13 cellular contexts compared by ENCODE assay signal in the genomic region with DNA sequence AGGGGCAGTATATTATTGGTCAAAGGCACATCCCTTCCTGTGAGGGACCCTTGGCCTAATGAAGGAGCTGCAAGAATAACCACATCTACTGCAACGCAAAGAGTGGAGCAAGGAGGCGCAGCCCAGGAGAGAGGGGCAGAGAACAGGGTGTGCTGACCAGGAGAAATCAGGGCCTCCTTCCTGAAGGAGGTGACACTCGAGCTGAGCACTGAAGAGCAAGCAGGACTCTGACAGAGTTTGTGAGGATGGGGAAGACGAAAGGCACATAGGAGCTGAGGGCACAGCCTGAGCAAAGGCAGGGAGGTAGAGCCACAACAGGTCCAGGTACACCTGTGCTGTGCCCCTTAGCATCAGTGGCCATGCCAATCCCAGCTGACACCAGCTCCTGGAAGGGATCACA.
DNase-seq lines count a peak whose midpoint lies in the region; ATAC-seq and TF ChIP-seq lines count a peak whose summit lies in the region.
"Had no signal": no experiment of that assay in that cellular context is flagged by ENCODE, and none has a peak within 500 bp of the region (broad histone marks: within the 10 kb centered on the region; RNA-seq: fewer than 3 reads in every experiment).

No MANE protein-coding gene starts in this region.

- no peak overlapping the region for H4K91ac ChIP-seq in H9 (ENCODE audit: insufficient read length, low read depth, low read length)

- no peak for ATAC-seq in T-helper 17 cell
- ATAC-seq: HCT116 had no signal

- no peak overlapping the region for H2BK15ac ChIP-seq in H9 (ENCODE audit: low read depth, low read length)

- H3K36me3 Mint-ChIP-seq in H9 (ENCODE audit: insufficient read depth in 1 of 3, low read depth in 3 of 3) (no peaks in the 10 kb centered on the region), T-helper 17 cell (ENCODE audit: low read depth) (no peaks in the 10 kb centered on the region), glutamatergic neuron (ENCODE audit: unreplicated experiment) (no peaks in the 10 kb centered on the region)
- H3K36me3 Mint-ChIP-seq: CD8-positive, alpha-beta memory T cell had no signal

- H3K9me3 Mint-ChIP-seq in H9 (no peaks in the 10 kb centered on the region), glutamatergic neuron (ENCODE audit: unreplicated experiment) (peaks cover 8% of the 10 kb centered on the region)
- H3K9me3 Mint-ChIP-seq: CD8-positive, alpha-beta memory T cell; IgD-negative memory B cell had no signal

- H3K4me3 ChIP-seq in rectal smooth muscle tissue (ENCODE audit: low read length): no peak overlapping the region

- H3K9me3 ChIP-seq in H9 (ENCODE audit: control insufficient read depth, low read depth, low read length): no peaks in the 10 kb centered on the region
- H3K9me3 ChIP-seq in T-helper 17 cell (ENCODE audit: control insufficient read depth, low read length, poor library complexity, severe bottlenecking): no peaks in the 10 kb centered on the region
- H3K9me3 ChIP-seq: BE2C, Caco-2 had no signal

- H3K4me3 Mint-ChIP-seq in H9 (no peak overlapping the region), T-helper 17 cell (no peak overlapping the region), glutamatergic neuron (ENCODE audit: unreplicated experiment) (peak overlapping the region; percentile 32)
- H3K4me3 Mint-ChIP-seq: CD8-positive, alpha-beta memory T cell had no signal

- H3K14ac ChIP-seq in H9 (ENCODE audit: insufficient read depth, low read length): peak overlapping the region; percentile 11

- peaks cover 2% of the 10 kb centered on the region for H4K20me1 ChIP-seq in H9 (ENCODE audit: control insufficient read depth, insufficient read depth, insufficient read length)

- no peak overlapping the region for H4K5ac ChIP-seq in H9 (ENCODE audit: insufficient read length, low read depth, low read length)

- peak overlapping the region in 2 of 3 experiments; percentile 21 to 22; a peak in 3 of 7 replicates for H3K27ac Mint-ChIP-seq in H9
- H3K27ac Mint-ChIP-seq in T-helper 17 cell: peak overlapping the region; percentile 16
- no peak overlapping the region for H3K27ac Mint-ChIP-seq in glutamatergic neuron (ENCODE audit: unreplicated experiment)
- H3K27ac Mint-ChIP-seq: IgD-negative memory B cell had no signal

- WGBS in H9 (ENCODE audit: extremely low coverage, insufficient read length, low lambda C conversion rate): no CpG with 5 or more reads among the region's 4 CpGs

- no peak overlapping the region for H2AFZ ChIP-seq in H9 (ENCODE audit: low read length)

- H2BK12ac ChIP-seq in H9 (ENCODE audit: insufficient read length, low read depth, low read length): no peak overlapping the region

- no peaks in the 10 kb centered on the region for H3K23me2 ChIP-seq in H9 (ENCODE audit: insufficient read length, low read depth, low read length, poor library complexity, severe bottlenecking)

- H3K4me2 ChIP-seq in H9 (ENCODE audit: insufficient read depth, insufficient read length, low read length): no peak overlapping the region

- H3K79me2 ChIP-seq in H9 (ENCODE audit: insufficient read depth, low read length): no peaks in the 10 kb centered on the region

- no peak overlapping the region for H2BK20ac ChIP-seq in H9 (ENCODE audit: low read depth, low read length, poor library complexity, severe bottlenecking)

- no peaks in the 10 kb centered on the region for H3K79me1 ChIP-seq in H9 (ENCODE audit: insufficient read depth, low read depth, low read length, poor library complexity, severe bottlenecking)

- H3K27ac ChIP-seq in H9 (ENCODE audit: insufficient read length, low read depth, low read length): no peak overlapping the region
- H3K27ac ChIP-seq in rectal smooth muscle tissue (ENCODE audit: low read depth, low read length): peak overlapping the region; percentile 5
- H3K27ac ChIP-seq: C4-2B had no signal

- no peak overlapping the region for H4K8ac ChIP-seq in H9 (replicated peaks; ENCODE audit: insufficient read length, low read depth, low read length)

- TF ChIP-seq CTCF in H9 (conservative IDR thresholded peaks at IDR 0.05) (no peak), glutamatergic neuron (IDR thresholded peaks at IDR 0.05; ENCODE audit: partially characterized antibody, unreplicated experiment) (no peak)

- no peak overlapping the region for H3K4ac ChIP-seq in H9 (ENCODE audit: low read depth, low read length)

- no peaks in the 10 kb centered on the region for H3K36me3 ChIP-seq in rectal smooth muscle tissue (ENCODE audit: control insufficient read depth, insufficient read depth, low read length)
- H3K36me3 ChIP-seq: BE2C had no signal

- H3K4me1 ChIP-seq in H9 (ENCODE audit: insufficient read depth, low read length) (no peaks in the 10 kb centered on the region; the same call in 1 of the 2 replicates), rectal smooth muscle tissue (ENCODE audit: control insufficient read depth, insufficient read depth, low read length) (peaks cover 35% of the 10 kb centered on the region)

- H3K27me3 ChIP-seq in H9 (ENCODE audit: insufficient read depth, low read length) (no peaks in the 10 kb centered on the region), rectal smooth muscle tissue (ENCODE audit: control insufficient read depth, insufficient read depth, low read length) (no peaks in the 10 kb centered on the region)
- H3K27me3 ChIP-seq: BE2C had no signal

- DNase-seq in H9: no peak
- DNase-seq in T-helper 17 cell: no peak
- no peak for DNase-seq in glutamatergic neuron
- no peak for DNase-seq in NCI-H1092 treated with DMSO at 0.1 percent for 48 hours (lab: John Stamatoyannopoulos, UW)
- no peak for DNase-seq in inferior parietal cortex (ENCODE audit: extremely low spot score)
- DNase-seq in islet precursor cell: no peak
- DNase-seq: BE2C; Caco-2; CD8-positive, alpha-beta memory T cell had no signal

- H3K9ac ChIP-seq in H9 (ENCODE audit: extremely low read depth, insufficient read length, low read length) (no peak overlapping the region), rectal smooth muscle tissue (ENCODE audit: low read length) (no peak overlapping the region)

- no peak overlapping the region for H3T11ph ChIP-seq in H9 (ENCODE audit: low read length)

- H2AK5ac ChIP-seq in H9 (ENCODE audit: insufficient read length, low read length): no peak overlapping the region

- no peaks in the 10 kb centered on the region; the same call in 1 of the 2 replicates for H3K27me3 Mint-ChIP-seq in H9 (ENCODE audit: low read depth)
- H3K27me3 Mint-ChIP-seq in T-helper 17 cell: no peaks in the 10 kb centered on the region
- peaks cover 18% of the 10 kb centered on the region for H3K27me3 Mint-ChIP-seq in glutamatergic neuron (ENCODE audit: unreplicated experiment)
- H3K27me3 Mint-ChIP-seq: CD8-positive, alpha-beta memory T cell had no signal

- H3K4me1 Mint-ChIP-seq in H9: peaks cover 52 to 70% of the 10 kb centered on the region in 2 experiments
- peaks cover 25% of the 10 kb centered on the region for H3K4me1 Mint-ChIP-seq in T-helper 17 cell
- H3K4me1 Mint-ChIP-seq in glutamatergic neuron (ENCODE audit: low read depth, unreplicated experiment): peaks cover 42% of the 10 kb centered on the region

- no peak overlapping the region for H3K18ac ChIP-seq in H9 (ENCODE audit: insufficient read length, low read depth, low read length)

- no peak overlapping the region for H3K23ac ChIP-seq in H9 (ENCODE audit: insufficient read length, low read depth, low read length)

- H2BK120ac ChIP-seq in H9 (ENCODE audit: low read depth, low read length, poor library complexity, severe bottlenecking): no peak overlapping the region

- no peak overlapping the region for H3K56ac ChIP-seq in H9 (ENCODE audit: insufficient read length, low read depth, low read length)

- H2BK5ac ChIP-seq in H9 (ENCODE audit: insufficient read length, low read length): no peak overlapping the region
